In the genomic region with DNA sequence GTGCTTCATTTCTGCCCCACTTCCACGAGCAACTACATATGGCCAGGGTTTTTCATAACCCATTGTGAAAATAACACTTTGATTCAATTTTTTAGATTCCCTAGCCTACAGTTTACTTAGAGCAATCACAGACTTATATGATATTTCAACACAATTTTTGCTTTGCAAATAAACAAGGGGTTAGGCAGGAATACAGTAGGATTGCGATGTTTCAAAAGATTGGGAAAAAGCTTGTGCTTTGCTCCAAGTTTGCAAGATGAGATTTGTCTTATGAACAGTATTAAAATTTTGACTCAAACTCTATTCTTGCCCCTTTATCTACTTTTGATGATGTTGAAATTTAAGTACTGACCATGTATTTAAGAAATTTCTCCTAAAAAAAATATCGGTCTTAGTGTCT, we compare ENCODE assay signal across 33 cellular contexts.
"Had no signal": no experiment of that assay in that cellular context is flagged by ENCODE, and none has a peak within 500 bp of the region (broad histone marks: within the 10 kb centered on the region; RNA-seq: fewer than 3 reads in every experiment).

No MANE protein-coding gene starts in this region.

- ATAC-seq: activated naive CD4-positive, alpha-beta T cell treated with anti-CD3 and anti-CD28 coated beads, Interleukin-2, amount 50 U/mL, for 72 hours; activated naive CD8-positive, alpha-beta T cell treated with anti-CD3 and anti-CD28 coated beads, Interleukin-2, amount 50 U/mL, for 24 hours; activated T-cell treated with anti-CD3 and anti-CD28 coated beads, Interleukin-2, amount 50 U/mL, for 4 hours; activated T-cell treated with anti-CD3 and anti-CD28 coated beads, Interleukin-2, amount 50 U/mL, for 72 hours; activated T-helper 17 cell treated with anti-CD3 and anti-CD28 coated beads, Interleukin-2, amount 50 U/mL, for 72 hours; body of pancreas had no signal

- H3K9me3 ChIP-seq: adrenal gland, ascending aorta, body of pancreas, breast epithelium had no signal

- H3K4me3 ChIP-seq: adrenal gland, ascending aorta, body of pancreas, breast epithelium, cardiac muscle cell had no signal

- H3K27me3 ChIP-seq: adrenal gland, ascending aorta, body of pancreas, brain microvascular endothelial cell, breast epithelium, cardiac muscle cell had no signal

- DNase-seq: activated effector memory CD4-positive, alpha-beta T cell treated with anti-CD3 and anti-CD28 coated beads, Interleukin-2, amount 50 U/mL, for 16 hours; activated effector memory CD4-positive, alpha-beta T cell treated with Interleukin-2 at 50 U/mL for 16 hours; activated gamma-delta T cell; activated gamma-delta T cell treated with Interleukin-2 at 50 U/mL for 16 hours; activated naive CD4-positive, alpha-beta T cell; activated naive CD4-positive, alpha-beta T cell treated with anti-CD3 and anti-CD28 coated beads for 36 hours; activated naive CD4-positive, alpha-beta T cell treated with anti-CD3 and anti-CD28 coated beads, Interleukin-2, amount 10 ng/mL, durations not matched to agents 7 days and 5 days; activated naive CD4-positive, alpha-beta T cell treated with anti-CD3 and anti-CD28 coated beads, Interleukin-2, amount 50 U/mL, for 16 hours; activated naive CD4-positive, alpha-beta T cell treated with Interleukin-2 at 50 U/mL for 16 hours; activated naive CD8-positive, alpha-beta T cell treated with anti-CD3 and anti-CD28 coated beads for 36 hours; activated naive CD8-positive, alpha-beta T cell treated with anti-CD3 and anti-CD28 coated beads, Interleukin-2, amount 10 ng/mL, durations not matched to agents 7 days and 5 days; activated naive CD8-positive, alpha-beta T cell treated with anti-CD3 and anti-CD28 coated beads, Interleukin-2, amount 50 U/mL, for 24 hours; activated T-cell treated with anti-CD3 and anti-CD28 coated beads for 4 hours; activated T-cell treated with anti-CD3 and anti-CD28 coated beads, Interleukin-2, amount 50 U/mL, for 1 hour; activated T-cell treated with anti-CD3 and anti-CD28 coated beads, Interleukin-2, amount 50 U/mL, for 24 hours; activated T-cell treated with anti-CD3 and anti-CD28 coated beads, Interleukin-2, amount 50 U/mL, for 4 hours; activated T-cell treated with anti-CD3 and anti-CD28 coated beads, Interleukin-2, amount 50 U/mL, for 48 hours; activated T-cell treated with anti-CD3 and anti-CD28 coated beads, Interleukin-2, amount 50 U/mL, for 72 hours; adrenal gland; amniotic stem cell; amygdala; anterior cingulate cortex; aorta; body of pancreas; brain microvascular endothelial cell; caudate nucleus; central memory CD4-positive, alpha-beta T cell; cerebellar nuclear complex had no signal

- H3K36me3 ChIP-seq: adrenal gland, ascending aorta, brain microvascular endothelial cell, breast epithelium, cardiac muscle cell had no signal

- H3K4me1 ChIP-seq: adrenal gland, ascending aorta, body of pancreas, breast epithelium had no signal
